18 cellular contexts compared by ENCODE assay signal in the genomic region with DNA sequence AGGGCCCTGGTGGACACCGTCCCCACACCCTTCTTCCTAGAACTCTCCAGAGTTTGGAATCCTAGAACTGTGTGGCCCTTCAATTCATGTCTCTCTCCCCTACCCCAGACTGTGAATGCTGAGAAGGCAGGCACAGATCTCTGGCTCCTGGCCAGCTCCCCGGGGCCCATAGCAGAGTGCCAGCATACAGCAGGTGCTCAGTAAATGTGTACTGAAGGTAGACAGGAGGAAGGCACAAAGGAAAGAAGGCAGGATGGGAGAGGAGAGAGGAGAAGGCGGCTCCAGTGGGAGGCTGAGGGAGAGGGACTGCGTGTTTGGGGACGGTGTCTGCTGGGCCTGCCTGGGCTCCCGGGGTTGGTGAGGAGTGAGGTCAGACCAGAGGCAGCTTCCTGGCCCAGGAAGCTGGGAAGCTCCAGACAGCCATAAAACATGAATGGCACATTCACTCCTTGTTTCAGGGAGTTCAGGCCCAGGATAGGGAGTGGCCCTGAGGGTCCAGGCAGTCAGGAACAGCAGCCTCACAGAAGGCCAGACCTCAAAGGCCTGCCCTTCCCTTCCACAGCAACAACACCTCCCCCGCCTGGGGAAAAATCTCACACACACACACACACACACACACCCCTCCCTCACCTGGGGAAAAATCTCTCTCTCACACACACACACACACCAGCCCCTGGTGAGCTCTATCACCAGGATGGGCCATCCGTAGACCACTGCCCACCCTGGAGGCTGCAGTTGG.
A peak's percentile ranks its signal among the peaks of the same experiment; 100 is the strongest.
DNase-seq lines count a peak whose midpoint lies in the region; ATAC-seq and TF ChIP-seq lines count a peak whose summit lies in the region.
"Had no signal": no experiment of that assay in that cellular context is flagged by ENCODE, and none has a peak within 500 bp of the region (broad histone marks: within the 10 kb centered on the region; RNA-seq: fewer than 3 reads in every experiment).

No MANE protein-coding gene starts in this region.

- peaks cover 0 to 91% (median 32%) of the 10 kb centered on the region in 3 donors for H3K27me3 ChIP-seq in stomach

- H3K9me3 Mint-ChIP-seq in osteocyte (ENCODE audit: unreplicated experiment) = no peaks in the 10 kb centered on the region
- H3K9me3 Mint-ChIP-seq: activated naive CD4-positive, alpha-beta T cell treated with anti-CD3 and anti-CD28 coated beads, Interleukin-2, amount 10 ng/mL, durations not matched to agents 7 days and 5 days; CD8-positive, alpha-beta T cell had no signal

- in situ Hi-C loops in SK-MEL-5 (cut with HindIII; ENCODE audit: low pct_unique_long_range_greater_than_20kb, low sequenced_read_pairs) = no loop called here

- TF ChIP-seq CTCF in osteocyte (IDR thresholded peaks at IDR 0.05) = no peak
- TF ChIP-seq CTCF in stomach (IDR thresholded peaks at IDR 0.05) = no peak

- no peak overlapping the region for H3K4me3 ChIP-seq in stomach
- H3K4me3 ChIP-seq: upper lobe of right lung had no signal

- H3K27me3 Mint-ChIP-seq in osteocyte (ENCODE audit: unreplicated experiment) = peaks cover 61% of the 10 kb centered on the region

- no peak for TF ChIP-seq POLR2A in stomach (IDR thresholded peaks at IDR 0.05)

- no peaks in the 10 kb centered on the region for H3K36me3 Mint-ChIP-seq in osteocyte (ENCODE audit: unreplicated experiment)
- H3K36me3 Mint-ChIP-seq: activated naive CD4-positive, alpha-beta T cell treated with anti-CD3 and anti-CD28 coated beads, Interleukin-2, amount 10 ng/mL, durations not matched to agents 7 days and 5 days; CD8-positive, alpha-beta T cell had no signal

- ATAC-seq in GM21390 (IDR thresholded peaks at IDR 0.05; ENCODE audit: unreplicated experiment) = no peak
- no peak for ATAC-seq in GM21576 (IDR thresholded peaks at IDR 0.05; ENCODE audit: unreplicated experiment)
- ATAC-seq: CD8-positive, alpha-beta T cell; foreskin keratinocyte; Panc1 had no signal

- DNase-seq in ELF-1 (ENCODE audit: low read depth, low spot score) (peak; percentile 66), SK-MEL-5 (ENCODE audit: low read depth, low spot score) (peak; percentile 78), foreskin melanocyte (peak; percentile 18), osteocyte (ENCODE audit: extremely low spot score, unreplicated experiment) (peak; percentile 81), stomach (no peak)
- DNase-seq: activated CD4-positive, alpha-beta T cell treated with anti-CD3 and anti-CD28 coated beads, Interleukin-2, amount 50 U/mL, for 1 hour; activated naive CD4-positive, alpha-beta T cell treated with anti-CD3 and anti-CD28 coated beads, Interleukin-2, amount 10 ng/mL, durations not matched to agents 7 days and 5 days; activated T-cell treated with anti-CD3 and anti-CD28 coated beads, Interleukin-2, amount 50 U/mL, for 1 hour; foreskin keratinocyte; NCI-H1436; NCI-H774; stimulated activated naive CD4-positive, alpha-beta T cell; SW 1271; upper lobe of right lung had no signal

- H3K36me3 ChIP-seq in stomach = no peaks in the 10 kb centered on the region
- H3K36me3 ChIP-seq: upper lobe of right lung had no signal

- H3K27ac Mint-ChIP-seq in osteocyte (ENCODE audit: unreplicated experiment) = no peak overlapping the region
- H3K27ac Mint-ChIP-seq: activated naive CD4-positive, alpha-beta T cell treated with anti-CD3 and anti-CD28 coated beads, Interleukin-2, amount 10 ng/mL, durations not matched to agents 7 days and 5 days; CD8-positive, alpha-beta T cell had no signal

- H3K9me3 ChIP-seq in stomach = no peaks in the 10 kb centered on the region
- H3K9me3 ChIP-seq: upper lobe of right lung had no signal

- H3K4me1 Mint-ChIP-seq in osteocyte (ENCODE audit: unreplicated experiment) = no peaks in the 10 kb centered on the region
- H3K4me1 Mint-ChIP-seq: activated naive CD4-positive, alpha-beta T cell treated with anti-CD3 and anti-CD28 coated beads, Interleukin-2, amount 10 ng/mL, durations not matched to agents 7 days and 5 days had no signal

- intact Hi-C loops in stomach (cut with DNase I; ENCODE audit: low total_unique reads) = no loop called here

- no peaks in the 10 kb centered on the region for H3K4me1 ChIP-seq in stomach
- H3K4me1 ChIP-seq: foreskin keratinocyte, upper lobe of right lung had no signal

- no peak for TF ChIP-seq EP300 in stomach (IDR thresholded peaks at IDR 0.05)

- WGBS in stomach, 5 donors = 51 to 70% (median 56%) methylated on average over 7 to 8 of the region's 8 CpGs

- H3K27ac ChIP-seq in stomach = no peak overlapping the region
- H3K27ac ChIP-seq: foreskin keratinocyte, upper lobe of right lung had no signal

- no peak overlapping the region for H3K4me3 Mint-ChIP-seq in osteocyte (ENCODE audit: unreplicated experiment)
- H3K4me3 Mint-ChIP-seq: activated naive CD4-positive, alpha-beta T cell treated with anti-CD3 and anti-CD28 coated beads, Interleukin-2, amount 10 ng/mL, durations not matched to agents 7 days and 5 days; CD8-positive, alpha-beta T cell had no signal
